Comparison of ENCODE assay signal across 1 cellular context in the genomic region with DNA sequence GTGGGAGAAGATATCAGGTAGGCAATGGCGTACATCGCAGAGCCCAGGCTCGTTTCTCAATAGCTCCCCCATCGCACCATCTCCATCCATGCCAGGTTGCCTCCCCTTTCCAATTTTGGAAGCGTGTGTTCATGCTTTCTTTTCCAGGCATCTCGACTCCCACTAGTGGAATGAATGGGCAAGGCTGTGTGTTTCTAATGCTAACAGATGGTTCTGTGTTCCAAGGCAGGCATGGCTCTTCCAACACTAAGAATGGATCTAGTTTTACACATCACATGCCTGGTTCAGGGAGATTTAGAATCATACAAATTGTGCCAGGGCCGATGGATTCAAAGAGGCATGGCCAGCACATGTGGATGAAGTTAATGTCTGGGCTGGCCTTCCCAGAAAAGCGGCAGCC.
TF ChIP-seq lines count a peak whose summit lies in the region.

No MANE protein-coding gene starts in this region.

TF ChIP-seq in H1, 55 proteins besides CTCF, POLR2A, EP300 and RAD21:
- TF ChIP-seq FOSL1 (IDR thresholded peaks at IDR 0.05; ENCODE audit: insufficient read depth, low read depth, low read length) (no peak), SIN3A (conservative IDR thresholded peaks at IDR 0.05 in 1 of 2, IDR thresholded peaks at IDR 0.05 in 1 of 2; ENCODE audit: low read depth in 1 of 2, low read length in 2 of 2) (no peak), SRF (IDR thresholded peaks at IDR 0.05; ENCODE audit: low read depth, low read length) (no peak), SP4 (IDR thresholded peaks at IDR 0.05; ENCODE audit: low read length) (no peak), KDM4A (IDR thresholded peaks at IDR 0.05; ENCODE audit: low read depth, low read length, severe bottlenecking) (no peak), KDM5A (IDR thresholded peaks at IDR 0.05; ENCODE audit: low read length) (no peak), CREB1 (IDR thresholded peaks at IDR 0.05) (no peak), ASH2L (IDR thresholded peaks at IDR 0.05; ENCODE audit: low read length) (no peak), SUZ12 (IDR thresholded peaks at IDR 0.05; ENCODE audit: low read length) (no peak), GABPA (IDR thresholded peaks at IDR 0.05; ENCODE audit: borderline replicate concordance, insufficient read depth, low read length) (no peak), NANOG (IDR thresholded peaks at IDR 0.05; ENCODE audit: insufficient read depth, low read depth, low read length, poor library complexity, severe bottlenecking) (no peak), POLR2AphosphoS5 (IDR thresholded peaks at IDR 0.05; ENCODE audit: low read depth, low read length) (no peak), TAF1 (IDR thresholded peaks at IDR 0.05; ENCODE audit: low read depth, low read length) (no peak), SIRT6 (IDR thresholded peaks at IDR 0.05; ENCODE audit: low read length) (no peak), CBX5 (IDR thresholded peaks at IDR 0.05; ENCODE audit: low read depth, low read length) (no peak)
- TF ChIP-seq, protein P1, sequence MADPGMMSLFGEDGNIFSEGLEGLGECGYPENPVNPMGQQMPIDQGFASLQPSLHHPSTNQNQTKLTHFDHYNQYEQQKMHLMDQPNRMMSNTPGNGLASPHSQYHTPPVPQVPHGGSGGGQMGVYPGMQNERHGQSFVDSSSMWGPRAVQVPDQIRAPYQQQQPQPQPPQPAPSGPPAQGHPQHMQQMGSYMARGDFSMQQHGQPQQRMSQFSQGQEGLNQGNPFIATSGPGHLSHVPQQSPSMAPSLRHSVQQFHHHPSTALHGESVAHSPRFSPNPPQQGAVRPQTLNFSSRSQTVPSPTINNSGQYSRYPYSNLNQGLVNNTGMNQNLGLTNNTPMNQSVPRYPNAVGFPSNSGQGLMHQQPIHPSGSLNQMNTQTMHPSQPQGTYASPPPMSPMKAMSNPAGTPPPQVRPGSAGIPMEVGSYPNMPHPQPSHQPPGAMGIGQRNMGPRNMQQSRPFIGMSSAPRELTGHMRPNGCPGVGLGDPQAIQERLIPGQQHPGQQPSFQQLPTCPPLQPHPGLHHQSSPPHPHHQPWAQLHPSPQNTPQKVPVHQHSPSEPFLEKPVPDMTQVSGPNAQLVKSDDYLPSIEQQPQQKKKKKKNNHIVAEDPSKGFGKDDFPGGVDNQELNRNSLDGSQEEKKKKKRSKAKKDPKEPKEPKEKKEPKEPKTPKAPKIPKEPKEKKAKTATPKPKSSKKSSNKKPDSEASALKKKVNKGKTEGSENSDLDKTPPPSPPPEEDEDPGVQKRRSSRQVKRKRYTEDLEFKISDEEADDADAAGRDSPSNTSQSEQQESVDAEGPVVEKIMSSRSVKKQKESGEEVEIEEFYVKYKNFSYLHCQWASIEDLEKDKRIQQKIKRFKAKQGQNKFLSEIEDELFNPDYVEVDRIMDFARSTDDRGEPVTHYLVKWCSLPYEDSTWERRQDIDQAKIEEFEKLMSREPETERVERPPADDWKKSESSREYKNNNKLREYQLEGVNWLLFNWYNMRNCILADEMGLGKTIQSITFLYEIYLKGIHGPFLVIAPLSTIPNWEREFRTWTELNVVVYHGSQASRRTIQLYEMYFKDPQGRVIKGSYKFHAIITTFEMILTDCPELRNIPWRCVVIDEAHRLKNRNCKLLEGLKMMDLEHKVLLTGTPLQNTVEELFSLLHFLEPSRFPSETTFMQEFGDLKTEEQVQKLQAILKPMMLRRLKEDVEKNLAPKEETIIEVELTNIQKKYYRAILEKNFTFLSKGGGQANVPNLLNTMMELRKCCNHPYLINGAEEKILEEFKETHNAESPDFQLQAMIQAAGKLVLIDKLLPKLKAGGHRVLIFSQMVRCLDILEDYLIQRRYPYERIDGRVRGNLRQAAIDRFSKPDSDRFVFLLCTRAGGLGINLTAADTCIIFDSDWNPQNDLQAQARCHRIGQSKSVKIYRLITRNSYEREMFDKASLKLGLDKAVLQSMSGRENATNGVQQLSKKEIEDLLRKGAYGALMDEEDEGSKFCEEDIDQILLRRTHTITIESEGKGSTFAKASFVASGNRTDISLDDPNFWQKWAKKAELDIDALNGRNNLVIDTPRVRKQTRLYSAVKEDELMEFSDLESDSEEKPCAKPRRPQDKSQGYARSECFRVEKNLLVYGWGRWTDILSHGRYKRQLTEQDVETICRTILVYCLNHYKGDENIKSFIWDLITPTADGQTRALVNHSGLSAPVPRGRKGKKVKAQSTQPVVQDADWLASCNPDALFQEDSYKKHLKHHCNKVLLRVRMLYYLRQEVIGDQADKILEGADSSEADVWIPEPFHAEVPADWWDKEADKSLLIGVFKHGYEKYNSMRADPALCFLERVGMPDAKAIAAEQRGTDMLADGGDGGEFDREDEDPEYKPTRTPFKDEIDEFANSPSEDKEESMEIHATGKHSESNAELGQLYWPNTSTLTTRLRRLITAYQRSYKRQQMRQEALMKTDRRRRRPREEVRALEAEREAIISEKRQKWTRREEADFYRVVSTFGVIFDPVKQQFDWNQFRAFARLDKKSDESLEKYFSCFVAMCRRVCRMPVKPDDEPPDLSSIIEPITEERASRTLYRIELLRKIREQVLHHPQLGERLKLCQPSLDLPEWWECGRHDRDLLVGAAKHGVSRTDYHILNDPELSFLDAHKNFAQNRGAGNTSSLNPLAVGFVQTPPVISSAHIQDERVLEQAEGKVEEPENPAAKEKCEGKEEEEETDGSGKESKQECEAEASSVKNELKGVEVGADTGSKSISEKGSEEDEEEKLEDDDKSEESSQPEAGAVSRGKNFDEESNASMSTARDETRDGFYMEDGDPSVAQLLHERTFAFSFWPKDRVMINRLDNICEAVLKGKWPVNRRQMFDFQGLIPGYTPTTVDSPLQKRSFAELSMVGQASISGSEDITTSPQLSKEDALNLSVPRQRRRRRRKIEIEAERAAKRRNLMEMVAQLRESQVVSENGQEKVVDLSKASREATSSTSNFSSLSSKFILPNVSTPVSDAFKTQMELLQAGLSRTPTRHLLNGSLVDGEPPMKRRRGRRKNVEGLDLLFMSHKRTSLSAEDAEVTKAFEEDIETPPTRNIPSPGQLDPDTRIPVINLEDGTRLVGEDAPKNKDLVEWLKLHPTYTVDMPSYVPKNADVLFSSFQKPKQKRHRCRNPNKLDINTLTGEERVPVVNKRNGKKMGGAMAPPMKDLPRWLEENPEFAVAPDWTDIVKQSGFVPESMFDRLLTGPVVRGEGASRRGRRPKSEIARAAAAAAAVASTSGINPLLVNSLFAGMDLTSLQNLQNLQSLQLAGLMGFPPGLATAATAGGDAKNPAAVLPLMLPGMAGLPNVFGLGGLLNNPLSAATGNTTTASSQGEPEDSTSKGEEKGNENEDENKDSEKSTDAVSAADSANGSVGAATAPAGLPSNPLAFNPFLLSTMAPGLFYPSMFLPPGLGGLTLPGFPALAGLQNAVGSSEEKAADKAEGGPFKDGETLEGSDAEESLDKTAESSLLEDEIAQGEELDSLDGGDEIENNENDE (IDR thresholded peaks at IDR 0.05; ENCODE audit: insufficient replicate concordance, low read length), result no peak
- TF ChIP-seq, protein P2, sequence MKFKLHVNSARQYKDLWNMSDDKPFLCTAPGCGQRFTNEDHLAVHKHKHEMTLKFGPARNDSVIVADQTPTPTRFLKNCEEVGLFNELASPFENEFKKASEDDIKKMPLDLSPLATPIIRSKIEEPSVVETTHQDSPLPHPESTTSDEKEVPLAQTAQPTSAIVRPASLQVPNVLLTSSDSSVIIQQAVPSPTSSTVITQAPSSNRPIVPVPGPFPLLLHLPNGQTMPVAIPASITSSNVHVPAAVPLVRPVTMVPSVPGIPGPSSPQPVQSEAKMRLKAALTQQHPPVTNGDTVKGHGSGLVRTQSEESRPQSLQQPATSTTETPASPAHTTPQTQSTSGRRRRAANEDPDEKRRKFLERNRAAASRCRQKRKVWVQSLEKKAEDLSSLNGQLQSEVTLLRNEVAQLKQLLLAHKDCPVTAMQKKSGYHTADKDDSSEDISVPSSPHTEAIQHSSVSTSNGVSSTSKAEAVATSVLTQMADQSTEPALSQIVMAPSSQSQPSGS (IDR thresholded peaks at IDR 0.05; ENCODE audit: low read length), result no peak
- TF ChIP-seq, protein P3, sequence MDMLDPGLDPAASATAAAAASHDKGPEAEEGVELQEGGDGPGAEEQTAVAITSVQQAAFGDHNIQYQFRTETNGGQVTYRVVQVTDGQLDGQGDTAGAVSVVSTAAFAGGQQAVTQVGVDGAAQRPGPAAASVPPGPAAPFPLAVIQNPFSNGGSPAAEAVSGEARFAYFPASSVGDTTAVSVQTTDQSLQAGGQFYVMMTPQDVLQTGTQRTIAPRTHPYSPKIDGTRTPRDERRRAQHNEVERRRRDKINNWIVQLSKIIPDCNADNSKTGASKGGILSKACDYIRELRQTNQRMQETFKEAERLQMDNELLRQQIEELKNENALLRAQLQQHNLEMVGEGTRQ (IDR thresholded peaks at IDR 0.05; ENCODE audit: low read length), result no peak
